Comparison of ENCODE assay signal across 1 cellular context in genomic region chr2:218979846-218980738, GRCh38.
A peak's percentile ranks its signal among the peaks of the same experiment; 100 is the strongest.
TF ChIP-seq lines count a peak whose summit lies in the region.

No MANE protein-coding gene starts in this region.

TF ChIP-seq in GM12878, 131 proteins besides CTCF, POLR2A, EP300 and RAD21 (continued from another document):
- TF ChIP-seq SMARCA5 (IDR thresholded peaks at IDR 0.05) (peak; percentile 56; the same call in 1 of the 2 replicates), RB1 (IDR thresholded peaks at IDR 0.05; ENCODE audit: borderline replicate concordance) (peak; percentile 53; the same call in 1 of the 2 replicates), CHD1 (IDR thresholded peaks at IDR 0.05; ENCODE audit: low read depth, low read length) (no peak), YY1 (IDR thresholded peaks at IDR 0.05; ENCODE audit: low read depth, low read length) (0 out of 2 replicates have a peak, but pooled peaks have one; percentile 36), IKZF1 (conservative IDR thresholded peaks at IDR 0.05) (peak; percentile 63), LARP7 (IDR thresholded peaks at IDR 0.05) (peak; percentile 29; the same call in 1 of the 2 replicates), RBBP5 (conservative IDR thresholded peaks at IDR 0.05) (no peak), MTA3 (IDR thresholded peaks at IDR 0.05; ENCODE audit: borderline replicate concordance, low read length) (no peak), RUNX3 (IDR thresholded peaks at IDR 0.05; ENCODE audit: low read length) (peak; percentile 86), CBFB (IDR thresholded peaks at IDR 0.05; ENCODE audit: low read depth) (peak; percentile 75; the same call in 1 of the 2 replicates)
